In the genomic region with DNA sequence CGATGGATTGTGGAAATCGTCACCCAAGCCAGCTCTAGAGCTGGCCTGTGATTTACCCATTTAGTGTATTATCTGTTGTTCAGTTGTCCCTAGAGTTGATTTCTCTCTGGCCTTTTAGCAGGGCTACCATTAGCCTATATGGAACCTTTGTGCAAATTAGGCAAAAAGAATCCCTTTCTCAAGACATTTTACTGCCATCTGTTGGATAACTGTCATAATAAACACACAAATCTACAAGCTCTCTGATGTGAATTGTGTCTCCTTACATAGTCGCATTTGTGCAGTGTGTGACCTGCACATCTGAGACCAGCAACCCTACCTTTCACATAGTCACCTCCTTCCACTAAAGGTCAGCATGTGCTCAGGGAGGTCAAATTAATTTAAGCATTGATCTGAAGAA, we compare ENCODE assay signal across 9 cellular contexts. TPM values are rescaled to one million over a fixed set of nuclear protein-coding genes. Genes with fewer than 3 reads are reported as not detected.
A peak's percentile ranks its signal among the peaks of the same experiment; 100 is the strongest.
DNase-seq lines count a peak whose midpoint lies in the region; ATAC-seq, FAIRE-seq and TF ChIP-seq lines count a peak whose summit lies in the region.
"Had no signal": no experiment of that assay in that cellular context is flagged by ENCODE, and none has a peak within 500 bp of the region (broad histone marks: within the 10 kb centered on the region; RNA-seq: fewer than 3 reads in every experiment).

No MANE protein-coding gene starts in this region.

- TF ChIP-seq CTCF in PC-3 (conservative IDR thresholded peaks at IDR 0.05; ENCODE audit: low read depth, low read length) = peak; percentile 30; the same call in 1 of the 2 replicates

- H3K4me3 ChIP-seq in PC-3 (ENCODE audit: low read length) = no peak overlapping the region
- H3K4me3 ChIP-seq: SK-N-MC had no signal

- no peaks in the 10 kb centered on the region for H3K9me3 ChIP-seq in PC-3 (ENCODE audit: low read length)

- no peaks in the 10 kb centered on the region for H3K79me2 ChIP-seq in PC-3 (ENCODE audit: low read length)

- H2AFZ ChIP-seq in PC-3 (ENCODE audit: low read length) = no peak overlapping the region

- FAIRE-seq in GM18507 (lab: Jason Lieb, UNC) = peak; percentile 47

- intact Hi-C loops in PC-3 (cut with micrococcal nuclease) = loop anchor here (1.0 kb wide), 1 partner anchor 342 kb away; no protein-coding TSS in a partner anchor

- ATAC-seq in PC-3 = peak; percentile 61

- no peaks in the 10 kb centered on the region for H3K9me2 ChIP-seq in PC-3 (replicated peaks; ENCODE audit: low read length)

- H3K9ac ChIP-seq in PC-3 (ENCODE audit: low read length) = no peak overlapping the region

- DNase-seq in AML-193 (lab: John Stamatoyannopoulos, UW) (peak; percentile 48 to 49), GM18507 (ENCODE audit: extremely low spot score, insufficient read length, low read depth) (no peak), PC-3 (peak; percentile 25), fibroblast of peridontal ligament (ENCODE audit: extremely low read depth) (peak; percentile 43), NOMO-1 (lab: John Stamatoyannopoulos, UW; ENCODE audit: unreplicated experiment in 2 of 2) (no peak), NCI-H2029 (lab: John Stamatoyannopoulos, UW) (no peak), 8988T (no peak), NCI-H128 (lab: John Stamatoyannopoulos, UW; ENCODE audit: unreplicated experiment) (no peak)

- no peaks in the 10 kb centered on the region for H3F3A ChIP-seq in PC-3 (ENCODE audit: low read length, unreplicated experiment)

- CTCF ChIA-PET in PC-3 (lab: Charles Lee) = interaction anchor here (0.5 to 1.0 kb wide), 6 partner anchors 35 to 342 kb away, joined by 3 to 4 read pairs (median 3); no protein-coding TSS in a partner anchor

- no peaks in the 10 kb centered on the region for H3K4me1 ChIP-seq in PC-3 (ENCODE audit: insufficient read depth, low read length)

- POLR2A ChIA-PET in PC-3 (lab: Charles Lee; ENCODE audit: unreplicated experiment) = no interaction called here

- H3K4me2 ChIP-seq in PC-3 (ENCODE audit: low read length) = no peak overlapping the region

- no peak overlapping the region for H3K27ac ChIP-seq in PC-3 (ENCODE audit: low read length)
- H3K27ac ChIP-seq: SK-N-MC had no signal

- no peaks in the 10 kb centered on the region for H3K36me3 ChIP-seq in PC-3 (ENCODE audit: low read depth, low read length)

- no peaks in the 10 kb centered on the region for H3K27me3 ChIP-seq in PC-3 (ENCODE audit: low read length)

- H4K20me1 ChIP-seq in PC-3 (ENCODE audit: low read length) = no peaks in the 10 kb centered on the region

- no TSS peak for BruUV-seq in PC-3 (replicated peaks; lab: Mats Ljungman, UMichigan)

RNA-seq across cellular contexts. Expression of a gene that starts 34.0 kb away (rescaled TPM):
- not detected in 2 replicates for total RNA-seq in PC-3 (2014; rRNA removed)

Comparison
In these comparisons a context has a peak if more than half of its experiments do, and no peak if none do; other contexts are left out.
1. DNase-seq: peak in AML-193 (2 of 2), PC-3 (single experiment) and fibroblast of peridontal ligament (single experiment); none in GM18507 (single experiment), NOMO-1 (0 of 2), NCI-H2029 (single experiment), 8988T (single experiment) and NCI-H128 (single experiment).